Comparison of ENCODE assay signal across 8 cellular contexts in the genomic region with DNA sequence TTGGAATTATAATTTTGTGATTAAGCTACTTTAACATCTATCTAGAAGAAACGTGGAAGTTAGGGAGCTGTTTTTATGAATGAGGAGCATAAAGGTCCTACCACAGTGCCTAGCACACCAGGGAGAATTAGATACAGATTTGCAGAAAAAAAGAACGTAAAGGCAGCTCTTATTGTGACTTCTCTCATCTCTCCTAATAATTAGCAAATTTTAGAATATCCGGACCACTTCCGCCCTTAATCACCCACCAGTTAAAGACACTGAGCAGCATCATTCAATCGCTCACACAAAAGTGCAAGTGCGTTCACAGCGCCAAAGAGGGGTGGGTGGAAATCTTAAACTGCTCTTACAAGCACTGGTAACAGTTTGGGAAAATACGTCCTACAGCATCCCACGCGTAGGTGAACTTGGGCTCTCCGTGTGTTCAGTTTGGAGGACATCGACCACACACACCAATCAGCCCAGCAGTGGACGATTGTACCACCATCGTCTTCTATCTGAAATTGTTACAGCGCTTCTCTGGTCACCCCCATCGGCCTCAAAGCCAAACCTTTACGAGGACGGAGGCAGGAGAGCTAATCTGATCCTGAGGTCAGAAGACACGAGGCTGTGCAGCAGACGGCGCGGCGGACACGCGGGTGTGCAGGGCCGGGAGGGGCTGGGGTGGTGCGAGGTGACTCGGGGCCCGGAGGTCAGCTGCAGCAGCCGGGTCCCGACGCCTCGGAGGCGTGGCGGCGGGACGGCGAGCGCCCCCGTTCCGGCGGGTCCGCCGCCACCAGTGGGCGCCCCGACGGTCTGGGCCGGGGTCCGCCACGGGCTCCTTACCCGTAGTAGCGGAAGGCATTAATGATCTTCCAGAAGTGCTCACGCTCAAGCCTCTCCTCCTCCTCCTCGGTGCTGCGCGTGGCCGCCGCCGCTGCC. TPM values are rescaled to one million over a fixed set of nuclear protein-coding genes. Genes with fewer than 3 reads are reported as not detected.
A peak's percentile ranks its signal among the peaks of the same experiment; 100 is the strongest.
DNase-seq lines count a peak whose midpoint lies in the region; ATAC-seq and TF ChIP-seq lines count a peak whose summit lies in the region.

No MANE protein-coding gene starts in this region.

- H3K27ac Mint-ChIP-seq in activated CD4-positive, alpha-beta memory T cell treated with anti-CD3 and anti-CD28 coated beads, Interleukin-2, amount 10 ng/mL, durations not matched to agents 7 days and 5 days, result peak overlapping the region; percentile 97
- peak overlapping the region; percentile 34 for H3K27ac Mint-ChIP-seq in endothelial cell (ENCODE audit: unreplicated experiment)

- peaks cover 44% of the 10 kb centered on the region for H3K4me1 Mint-ChIP-seq in activated CD4-positive, alpha-beta memory T cell treated with anti-CD3 and anti-CD28 coated beads, Interleukin-2, amount 10 ng/mL, durations not matched to agents 7 days and 5 days
- H3K4me1 Mint-ChIP-seq in endothelial cell (ENCODE audit: unreplicated experiment), result peaks cover 14% of the 10 kb centered on the region

- ATAC-seq in HG02798 (IDR thresholded peaks at IDR 0.05; ENCODE audit: poor library complexity, unreplicated experiment), result peak; percentile 51

- POLR2A ChIA-PET in activated CD4-positive, alpha-beta memory T cell treated with anti-CD3 and anti-CD28 coated beads, Interleukin-2, amount 10 ng/mL, durations not matched to agents 7 days and 5 days (lab: Charles Lee), result interaction anchor here (0.7 to 6.3 kb wide), 16 partner anchors 8 to 1367 kb away, joined by 3 to 98 read pairs (median 6); partner anchors contain the start of genes C9orf40, NMRK1, OSTF1 and RFK

- CTCF ChIA-PET in activated CD4-positive, alpha-beta memory T cell treated with anti-CD3 and anti-CD28 coated beads, Interleukin-2, amount 10 ng/mL, durations not matched to agents 7 days and 5 days (lab: Charles Lee), result interaction anchor here (0.8 to 5.7 kb wide), 23 partner anchors 13 to 284 kb away, joined by 3 to 53 read pairs (median 5); partner anchors contain the start of genes C9orf40, NMRK1 and OSTF1

- H3K9me3 ChIP-seq in mononuclear cell (ENCODE audit: low read depth, low read length), result no peaks in the 10 kb centered on the region

- H3K4me3 Mint-ChIP-seq in activated CD4-positive, alpha-beta memory T cell treated with anti-CD3 and anti-CD28 coated beads, Interleukin-2, amount 10 ng/mL, durations not matched to agents 7 days and 5 days, result peak overlapping the region; percentile 98
- peak overlapping the region; percentile 97 for H3K4me3 Mint-ChIP-seq in endothelial cell (ENCODE audit: unreplicated experiment)

- DNase-seq in NK-92 treated with Interleukin-12 subunit alpha and Interleukin-12 subunit beta, amount 100 ng/mL, for 24 hours (lab: John Stamatoyannopoulos, UW), result peak; percentile 65
- DNase-seq in NK-92 (lab: John Stamatoyannopoulos, UW; ENCODE audit: unreplicated experiment) (no peak), NCI-H2171 (lab: John Stamatoyannopoulos, UW) (peak; percentile 17), endothelial cell (ENCODE audit: low spot score) (peak; percentile 53)
- peak; percentile 59 for DNase-seq in activated CD4-positive, alpha-beta memory T cell treated with anti-CD3 and anti-CD28 coated beads, Interleukin-2, amount 10 ng/mL, durations not matched to agents 7 days and 5 days
- peak; percentile 11 to 37 for DNase-seq in stimulated activated CD8-positive, alpha-beta memory T cell treated with anti-CD3 and anti-CD28 coated beads, Interleukin-4, amount 100 ng/mL, for 4 hours (ENCODE audit: low read depth in 2 of 2, low spot score in 1 of 2)

- peaks cover 11% of the 10 kb centered on the region for H3K36me3 Mint-ChIP-seq in activated CD4-positive, alpha-beta memory T cell treated with anti-CD3 and anti-CD28 coated beads, Interleukin-2, amount 10 ng/mL, durations not matched to agents 7 days and 5 days (ENCODE audit: low read depth)
- H3K36me3 Mint-ChIP-seq in endothelial cell (ENCODE audit: low read depth, unreplicated experiment), result no peaks in the 10 kb centered on the region

- peaks cover 1% of the 10 kb centered on the region for H3K27me3 Mint-ChIP-seq in activated CD4-positive, alpha-beta memory T cell treated with anti-CD3 and anti-CD28 coated beads, Interleukin-2, amount 10 ng/mL, durations not matched to agents 7 days and 5 days
- H3K27me3 Mint-ChIP-seq in endothelial cell (ENCODE audit: unreplicated experiment), result peaks cover 14% of the 10 kb centered on the region

- H3K27me3 ChIP-seq in mononuclear cell (ENCODE audit: insufficient read depth, low read length), result no peaks in the 10 kb centered on the region

- peak overlapping the region; percentile 74 for H3K4me3 ChIP-seq in mononuclear cell (ENCODE audit: low read length)

- TF ChIP-seq CTCF in endothelial cell (IDR thresholded peaks at IDR 0.05; ENCODE audit: unreplicated experiment), result peak; percentile 10

- H3K4me1 ChIP-seq in mononuclear cell (ENCODE audit: insufficient read depth, low read length), result peaks cover 21% of the 10 kb centered on the region

- H3K9me3 Mint-ChIP-seq in activated CD4-positive, alpha-beta memory T cell treated with anti-CD3 and anti-CD28 coated beads, Interleukin-2, amount 10 ng/mL, durations not matched to agents 7 days and 5 days, result no peaks in the 10 kb centered on the region
- no peaks in the 10 kb centered on the region for H3K9me3 Mint-ChIP-seq in endothelial cell (ENCODE audit: unreplicated experiment)

RNA-seq across cellular contexts. Expression of gene CARNMT1, which starts 0.6 kb away (rescaled TPM):
- total RNA-seq in activated CD4-positive, alpha-beta memory T cell treated with anti-CD3 and anti-CD28 coated beads, Interleukin-2, amount 10 ng/mL, durations not matched to agents 7 days and 5 days, result 10 to 100 TPM; 31.1 to 33.2 TPM
- total RNA-seq in endothelial cell (ENCODE audit: unreplicated experiment) (17.4 TPM), mononuclear cell (47.9 TPM)
